10 cellular contexts compared by ENCODE assay signal in the genomic region with DNA sequence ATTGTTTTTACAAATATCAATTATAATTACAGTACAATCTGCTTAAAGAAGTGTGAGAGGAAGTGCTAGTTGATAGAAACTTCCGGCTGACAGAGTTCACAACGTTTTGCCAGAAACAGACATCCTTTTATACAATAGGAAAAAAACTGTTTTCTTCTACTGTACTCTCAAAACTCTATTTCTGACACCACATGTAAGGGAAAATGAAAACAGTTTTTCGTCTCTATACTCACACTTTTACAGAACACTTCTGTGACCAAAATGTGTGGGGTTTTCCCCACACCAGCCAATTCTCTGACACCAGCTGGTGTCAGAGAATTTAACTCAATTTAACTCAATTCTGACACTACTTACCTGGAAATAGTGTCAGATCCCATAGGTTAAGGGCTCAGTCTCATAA. TPM values are rescaled to one million over a fixed set of nuclear protein-coding genes. Genes with fewer than 3 reads are reported as not detected.
DNase-seq lines count a peak whose midpoint lies in the region; ATAC-seq lines count a peak whose summit lies in the region.
"Had no signal": no experiment of that assay in that cellular context is flagged by ENCODE, and none has a peak within 500 bp of the region (broad histone marks: within the 10 kb centered on the region; RNA-seq: fewer than 3 reads in every experiment).

No MANE protein-coding gene starts in this region.

- no peaks in the 10 kb centered on the region for H3K27me3 Mint-ChIP-seq in activated T-cell treated with anti-CD3 and anti-CD28 coated beads, Interleukin-2, amount 50 U/mL, for 24 hours
- H3K27me3 Mint-ChIP-seq in activated CD4-positive, alpha-beta T cell treated with anti-CD3 and anti-CD28 coated beads, Interleukin-2, amount 10 ng/mL, durations not matched to agents 24 days and 14 days: no peaks in the 10 kb centered on the region

- no peak overlapping the region for H3K27ac ChIP-seq in caudate nucleus (ENCODE audit: low read depth, low read length)
- H3K27ac ChIP-seq: cardiac muscle cell had no signal

- H3K36me3 Mint-ChIP-seq in activated T-cell treated with anti-CD3 and anti-CD28 coated beads, Interleukin-2, amount 50 U/mL, for 24 hours (ENCODE audit: low read depth): no peaks in the 10 kb centered on the region
- H3K36me3 Mint-ChIP-seq in activated CD4-positive, alpha-beta T cell treated with anti-CD3 and anti-CD28 coated beads, Interleukin-2, amount 10 ng/mL, durations not matched to agents 24 days and 14 days (ENCODE audit: low read depth): peaks cover 1% of the 10 kb centered on the region

- intact Hi-C loops in activated CD4-positive, alpha-beta T cell treated with anti-CD3 and anti-CD28 coated beads, Interleukin-2, amount 10 ng/mL, durations not matched to agents 24 days and 14 days (cut with micrococcal nuclease): loop anchor here (1.0 to 2.0 kb wide), 4 partner anchors 9 to 76 kb away; partner anchors contain the start of gene HIF1A

- H3K27ac Mint-ChIP-seq in activated T-cell treated with anti-CD3 and anti-CD28 coated beads, Interleukin-2, amount 50 U/mL, for 24 hours: no peak overlapping the region
- H3K27ac Mint-ChIP-seq in activated CD4-positive, alpha-beta T cell treated with anti-CD3 and anti-CD28 coated beads, Interleukin-2, amount 10 ng/mL, durations not matched to agents 24 days and 14 days: no peak overlapping the region

- peak; percentile 78 for ATAC-seq in HG03039 (IDR thresholded peaks at IDR 0.05; ENCODE audit: unreplicated experiment)
- peak; percentile 86 for ATAC-seq in stimulated activated naive CD8-positive, alpha-beta T cell treated with anti-CD3 and anti-CD28 coated beads, Interleukin-15, Interleukin-2, amounts not matched to agents 100 U/mL and 50 U/mL, for 24 hours
- no peak for ATAC-seq in esophagus mucosa

- H3K4me3 Mint-ChIP-seq in activated T-cell treated with anti-CD3 and anti-CD28 coated beads, Interleukin-2, amount 50 U/mL, for 24 hours: no peak overlapping the region
- no peak overlapping the region for H3K4me3 Mint-ChIP-seq in activated CD4-positive, alpha-beta T cell treated with anti-CD3 and anti-CD28 coated beads, Interleukin-2, amount 10 ng/mL, durations not matched to agents 24 days and 14 days

- no peaks in the 10 kb centered on the region for H3K9me3 Mint-ChIP-seq in activated T-cell treated with anti-CD3 and anti-CD28 coated beads, Interleukin-2, amount 50 U/mL, for 24 hours
- no peaks in the 10 kb centered on the region for H3K9me3 Mint-ChIP-seq in activated CD4-positive, alpha-beta T cell treated with anti-CD3 and anti-CD28 coated beads, Interleukin-2, amount 10 ng/mL, durations not matched to agents 24 days and 14 days

- peaks cover 8% of the 10 kb centered on the region for H3K4me1 Mint-ChIP-seq in activated T-cell treated with anti-CD3 and anti-CD28 coated beads, Interleukin-2, amount 50 U/mL, for 24 hours (ENCODE audit: low read depth)
- H3K4me1 Mint-ChIP-seq in activated CD4-positive, alpha-beta T cell treated with anti-CD3 and anti-CD28 coated beads, Interleukin-2, amount 10 ng/mL, durations not matched to agents 24 days and 14 days: peaks cover 23% of the 10 kb centered on the region

- DNase-seq in activated T-cell treated with anti-CD3 and anti-CD28 coated beads for 24 hours (ENCODE audit: low read depth) (peak; percentile 23), caudate nucleus (lab: John Stamatoyannopoulos, UW) (no peak), NCI-H446 (lab: John Stamatoyannopoulos, UW) (no peak)
- DNase-seq in activated T-cell treated with anti-CD3 and anti-CD28 coated beads, Interleukin-2, amount 50 U/mL, for 24 hours: no peak
- DNase-seq in activated CD4-positive, alpha-beta T cell treated with anti-CD3 and anti-CD28 coated beads, Interleukin-2, amount 10 ng/mL, durations not matched to agents 24 days and 14 days: peak; percentile 84
- DNase-seq in stimulated activated naive CD8-positive, alpha-beta T cell treated with anti-CD3 and anti-CD28 coated beads, Interleukin-15, Interleukin-2, amounts not matched to agents 100 U/mL and 50 U/mL, for 24 hours: no peak
- DNase-seq: NCI-H2227 treated with DMSO at 0.1 percent for 48 hours had no signal

RNA-seq across cellular contexts. Expression of gene HIF1A, which starts 24.2 kb away (rescaled TPM):
- 175 and 181 TPM in 2 replicates for total RNA-seq in activated CD4-positive, alpha-beta T cell treated with anti-CD3 and anti-CD28 coated beads, Interleukin-2, amount 10 ng/mL, durations not matched to agents 24 days and 14 days
- 155 TPM for total RNA-seq in esophagus mucosa

Comparison
In these comparisons a context has a peak if more than half of its experiments do, and no peak if none do; other contexts are left out.
1. DNase-seq: peak in activated T-cell treated with anti-CD3 and anti-CD28 coated beads for 24 hours (single experiment) and activated CD4-positive, alpha-beta T cell treated with anti-CD3 and anti-CD28 coated beads, Interleukin-2, amount 10 ng/mL, durations not matched to agents 24 days and 14 days (single experiment); none in activated T-cell treated with anti-CD3 and anti-CD28 coated beads, Interleukin-2, amount 50 U/mL, for 24 hours (single experiment), stimulated activated naive CD8-positive, alpha-beta T cell treated with anti-CD3 and anti-CD28 coated beads, Interleukin-15, Interleukin-2, amounts not matched to agents 100 U/mL and 50 U/mL, for 24 hours (single experiment), caudate nucleus (0 of 61) and NCI-H446 (0 of 2).